In the genomic region with DNA sequence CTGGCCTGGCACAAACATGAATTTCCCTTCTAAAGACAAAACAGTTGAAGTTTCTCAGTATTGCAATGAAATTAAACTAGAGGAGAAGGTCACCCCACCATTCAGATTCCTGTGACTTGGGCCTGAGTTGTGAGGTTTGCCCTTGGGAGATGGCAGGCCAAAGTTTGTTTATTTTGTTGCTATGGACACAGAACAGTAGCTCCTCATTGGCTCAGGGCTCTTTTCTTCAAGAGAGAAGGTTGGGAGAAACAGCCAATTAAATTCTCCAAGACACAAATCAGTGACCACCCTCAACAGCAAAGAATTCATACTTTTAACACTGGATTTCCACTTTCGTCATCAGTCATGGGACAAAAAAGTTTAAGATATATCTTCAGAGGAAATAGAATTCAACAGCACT, we compare ENCODE assay signal across 9 cellular contexts. TPM values are rescaled to one million over a fixed set of nuclear protein-coding genes. Genes with fewer than 3 reads are reported as not detected.
DNase-seq lines count a peak whose midpoint lies in the region; ATAC-seq, FAIRE-seq and TF ChIP-seq lines count a peak whose summit lies in the region.
"Had no signal": no experiment of that assay in that cellular context is flagged by ENCODE, and none has a peak within 500 bp of the region (broad histone marks: within the 10 kb centered on the region; RNA-seq: fewer than 3 reads in every experiment).

Gene FLACC1 (minus strand): TSS at position 130 of the 400 bp plus-strand sequence. CDS start 5,941 bp downstream, outside the sequence.

- H3K9ac ChIP-seq in K562 (ENCODE audit: insufficient read depth in 1 of 2, low read depth in 2 of 2, low read length in 2 of 2) (no peak within 1 kb of the TSS), iPS-18a (ENCODE audit: low read length) (peak within 1 kb of the TSS; percentile 14)

- no peaks in the 10 kb centered on the region for H3K27me3 Mint-ChIP-seq in CD8-positive, alpha-beta memory T cell

- no peak within 1 kb of the TSS for H2AFZ ChIP-seq in K562 (ENCODE audit: low read depth, low read length)

- peak; percentile 69 for ATAC-seq in K562
- ATAC-seq in stimulated activated effector memory CD8-positive, alpha-beta T cell treated with anti-CD3 and anti-CD28 coated beads, Interleukin-12 subunit alpha, Interleukin-12 subunit beta, amount 100 ng/mL, for 72 hours, result no peak

- H3K79me2 ChIP-seq in K562 (ENCODE audit: control insufficient read depth, insufficient read depth, low read length), result no peaks in the 10 kb centered on the region

- POLR2A ChIA-PET in K562 (lab: Yijun Ruan, JAX), result interaction anchor here (0.7 to 1.8 kb wide), 2 partner anchors 13 to 125 kb away, joined by 3 to 5 read pairs; no protein-coding TSS in a partner anchor
- POLR2A ChIA-PET in CD8-positive, alpha-beta memory T cell (lab: Charles Lee), result no interaction called here

- no peak within 1 kb of the TSS for H3K4me2 ChIP-seq in K562 (ENCODE audit: insufficient read depth, low read length)

- TF ChIP-seq CTCF in K562 (IDR thresholded peaks at IDR 0.05 in 2 of 3, conservative IDR thresholded peaks at IDR 0.05 in 1 of 3; ENCODE audit: insufficient read depth in 2 of 3, low read depth in 1 of 3, low read length in 3 of 3) (no peak), testis (IDR thresholded peaks at IDR 0.05) (no peak)

- H3K27me3 ChIP-seq in K562 (ENCODE audit: control insufficient read depth in 2 of 2, insufficient read depth in 2 of 2, low read length in 2 of 2) (no peaks in the 10 kb centered on the region), iPS-18a (ENCODE audit: control insufficient read depth, insufficient read depth, low read length) (no peaks in the 10 kb centered on the region), testis (no peaks in the 10 kb centered on the region)
- H3K27me3 ChIP-seq in CD8-positive, alpha-beta memory T cell (ENCODE audit: insufficient read depth, low read length, poor library complexity, severe bottlenecking), result no peaks in the 10 kb centered on the region

- peaks cover 10 to 24% (median 12%) of the 10 kb centered on the region in 3 donors for H3K36me3 Mint-ChIP-seq in CD8-positive, alpha-beta memory T cell
- peaks cover 7% of the 10 kb centered on the region for H3K36me3 Mint-ChIP-seq in stimulated activated effector memory CD8-positive, alpha-beta T cell treated with anti-CD3 and anti-CD28 coated beads, Interleukin-12 subunit alpha, Interleukin-12 subunit beta, amount 100 ng/mL, for 72 hours

- no peak within 1 kb of the TSS for H3K4me3 Mint-ChIP-seq in CD8-positive, alpha-beta memory T cell
- H3K4me3 Mint-ChIP-seq in stimulated activated effector memory CD8-positive, alpha-beta T cell treated with anti-CD3 and anti-CD28 coated beads, Interleukin-12 subunit alpha, Interleukin-12 subunit beta, amount 100 ng/mL, for 72 hours, result no peak within 1 kb of the TSS

- CTCF ChIA-PET in K562 (lab: Yijun Ruan, JAX; ENCODE audit: low intra/inter-chr PET ratio), result no interaction called here
- CTCF ChIA-PET in CD8-positive, alpha-beta memory T cell (lab: Charles Lee), result interaction anchor here (1.4 to 2.4 kb wide), 2 partner anchors 59 to 125 kb away, joined by 3 to 10 read pairs; no protein-coding TSS in a partner anchor

- in situ Hi-C loops in K562 (cut with MboI), result loop anchor here (25.0 kb wide), 1 partner anchor 445 kb away; no protein-coding TSS in a partner anchor

- intact Hi-C loops in K562 (cut with micrococcal nuclease) (no loop called here), testis (cut with DNase I; ENCODE audit: low total_unique reads) (no loop called here)

- H3K9me3 ChIP-seq in K562 (replicated peaks; ENCODE audit: control insufficient read depth, insufficient read depth, low read depth, low read length) (no peaks in the 10 kb centered on the region), iPS-18a (ENCODE audit: control insufficient read depth, low read depth, low read length) (no peaks in the 10 kb centered on the region), testis (no peaks in the 10 kb centered on the region)
- H3K9me3 ChIP-seq in CD8-positive, alpha-beta memory T cell (ENCODE audit: low read length), result no peaks in the 10 kb centered on the region

- peak; percentile 68 for DNase-seq in DMS53 (lab: John Stamatoyannopoulos, UW)
- no peak for DNase-seq in DMS53 treated with DMSO at 0.1 percent for 48 hours (lab: John Stamatoyannopoulos, UW; ENCODE audit: unreplicated experiment)
- DNase-seq in K562 (ENCODE audit: extremely low read depth in 1 of 4, low spot score in 3 of 4), result peak in 3 of 4 experiments; percentile 14 to 33 (median 14)
- DNase-seq in testis, result no peak
- DNase-seq in CD8-positive, alpha-beta memory T cell, result no peak
- DNase-seq in stimulated activated effector memory CD8-positive, alpha-beta T cell treated with anti-CD3 and anti-CD28 coated beads, Interleukin-12 subunit alpha, Interleukin-12 subunit beta, amount 100 ng/mL, for 72 hours (ENCODE audit: low spot score in 2 of 2), result no peak
- no peak for DNase-seq in superior temporal gyrus (ENCODE audit: extremely low spot score)

- H3K4me1 ChIP-seq in K562 (replicated peaks in 1 of 2; ENCODE audit: control insufficient read depth in 2 of 2, insufficient read depth in 2 of 2, low read length in 2 of 2) (no peaks in the 10 kb centered on the region), iPS-18a (ENCODE audit: control insufficient read depth, low read depth, low read length) (no peaks in the 10 kb centered on the region), testis (no peaks in the 10 kb centered on the region)
- peaks cover 7% of the 10 kb centered on the region for H3K4me1 ChIP-seq in CD8-positive, alpha-beta memory T cell (ENCODE audit: insufficient read depth, low read length)

- no peak for TF ChIP-seq EP300 in K562 (IDR thresholded peaks at IDR 0.05; ENCODE audit: low read length)

- peak within 1 kb of the TSS in 1 of 8 donors; percentile 23 for H3K27ac Mint-ChIP-seq in CD8-positive, alpha-beta memory T cell
- H3K27ac Mint-ChIP-seq in stimulated activated effector memory CD8-positive, alpha-beta T cell treated with anti-CD3 and anti-CD28 coated beads, Interleukin-12 subunit alpha, Interleukin-12 subunit beta, amount 100 ng/mL, for 72 hours, result no peak within 1 kb of the TSS

- H3K36me3 ChIP-seq in K562 (ENCODE audit: control insufficient read depth, insufficient read depth, low read length) (no peaks in the 10 kb centered on the region), iPS-18a (ENCODE audit: control insufficient read depth, low read depth, low read length) (no peaks in the 10 kb centered on the region), testis (ENCODE audit: low read depth, missing control alignments) (no peaks in the 10 kb centered on the region)
- no peaks in the 10 kb centered on the region for H3K36me3 ChIP-seq in CD8-positive, alpha-beta memory T cell (ENCODE audit: insufficient read depth, low read length)

- H3K9me1 ChIP-seq in K562 (ENCODE audit: control insufficient read depth, insufficient read depth, low read length), result no peaks in the 10 kb centered on the region

- WGBS in K562 (ENCODE audit: insufficient coverage, low coverage, missing lambda C conversion rate), result 47% methylated on average over 1 of the region's 1 CpG
- WGBS in testis, 2 donors, result 66 to 71% methylated on average over 1 of the region's 1 CpG

- H3K27ac ChIP-seq in K562 (ENCODE audit: extremely low read depth, low read depth, low read length) (no peak within 1 kb of the TSS), iPS-18a (ENCODE audit: low read length) (peak within 1 kb of the TSS; percentile 69), testis (no peak within 1 kb of the TSS)
- no peak within 1 kb of the TSS for H3K27ac ChIP-seq in CD8-positive, alpha-beta memory T cell (ENCODE audit: low read depth, low read length)

- H3K9me3 Mint-ChIP-seq in CD8-positive, alpha-beta memory T cell, result no peaks in the 10 kb centered on the region
- no peaks in the 10 kb centered on the region for H3K9me3 Mint-ChIP-seq in stimulated activated effector memory CD8-positive, alpha-beta T cell treated with anti-CD3 and anti-CD28 coated beads, Interleukin-12 subunit alpha, Interleukin-12 subunit beta, amount 100 ng/mL, for 72 hours

- no peak for TF ChIP-seq RAD21 in K562 (CRISPR knock-in tag; conservative IDR thresholded peaks at IDR 0.05 in 1 of 2, IDR thresholded peaks at IDR 0.05 in 1 of 2)

- BruUV-seq in K562 (replicated peaks; lab: Mats Ljungman, UMichigan), result no TSS peak

- no peaks in the 10 kb centered on the region for H4K20me1 ChIP-seq in K562 (replicated peaks; ENCODE audit: control insufficient read depth, insufficient read depth, low read length)

- no peak for TF ChIP-seq POLR2A in K562 (conservative IDR thresholded peaks at IDR 0.05)
- TF ChIP-seq POLR2A in testis (IDR thresholded peaks at IDR 0.05), result no peak

- H3K4me1 Mint-ChIP-seq in CD8-positive, alpha-beta memory T cell, result peaks cover 10 to 24% (median 21%) of the 10 kb centered on the region in 3 donors
- peaks cover 10% of the 10 kb centered on the region for H3K4me1 Mint-ChIP-seq in stimulated activated effector memory CD8-positive, alpha-beta T cell treated with anti-CD3 and anti-CD28 coated beads, Interleukin-12 subunit alpha, Interleukin-12 subunit beta, amount 100 ng/mL, for 72 hours

- H3K4me3 ChIP-seq in K562 (no peak within 1 kb of the TSS), iPS-18a (ENCODE audit: low read length) (no peak within 1 kb of the TSS), testis (no peak within 1 kb of the TSS)
- H3K4me3 ChIP-seq in CD8-positive, alpha-beta memory T cell (ENCODE audit: low read length), result no peak within 1 kb of the TSS

- peak; percentile 26 for FAIRE-seq in K562 (lab: Jason Lieb, UNC)
- FAIRE-seq: A204.1 had no signal

RNA-seq across cellular contexts. Expression of gene FLACC1, which starts in this region (rescaled TPM):
- total RNA-seq in K562 (2011; cell fraction: chromatin; rRNA removed; ENCODE audit: low replicate concordance), result 0.19 and 2.0 TPM in 2 replicates
- total RNA-seq in K562 (2011; cell fraction: nucleolus; rRNA removed), result not detected in 2 replicates
- total RNA-seq in K562 (2011; cell fraction: nucleoplasm; rRNA removed), result not detected in 2 replicates
- 0.20 and 0.68 TPM in 2 replicates for total RNA-seq in K562 (2014; rRNA removed)
- 0.22 and 0.61 TPM in 2 replicates for total RNA-seq in K562 (2014; rRNA removed; fragmentation: Illumina TruSeq; extraction: Trizol)
- 0.07 and 0.53 TPM in 2 replicates for total RNA-seq in K562 (2015; rRNA removed; fragmentation: Illumina TruSeq; extraction: Trizol)
- 0.20 and 0.35 TPM in 2 replicates for total RNA-seq in K562 (2021)
- polyA plus RNA-seq in K562 (2011; rRNA removed), result 0.41 TPM in 1 of 2 replicates, not detected in the other
- not detected in 2 replicates for polyA plus RNA-seq in K562 (2011; cell fraction: cytosol; rRNA removed)
- polyA plus RNA-seq in K562 (2011; cell fraction: nucleus; rRNA removed), result 0.07 and 0.81 TPM in 2 replicates
- 0.08 and 0.47 TPM in 2 replicates for polyA plus RNA-seq in K562 (2012)
- 0.26 and 0.27 TPM in 2 replicates for polyA plus RNA-seq in K562 (2014; fragmentation: Illumina TruSeq; extraction: Trizol)
- under 1 TPM in 1 of 2 experiments, not detected in 1; 0.10 TPM for polyA plus RNA-seq in K562 (2014; fragmentation: Nextera tagmentation; extraction: Ambion mirVana)
- 0.09 and 0.20 TPM in 2 replicates for polyA plus RNA-seq in K562 (2014; rRNA removed)
- 0.48 TPM in 1 of 2 replicates, not detected in the other for polyA minus RNA-seq in K562 (2011; rRNA and poly(A)+ RNA removed)
- polyA minus RNA-seq in K562 (2011; cell fraction: cytosol; rRNA and poly(A)+ RNA removed), result not detected in 2 replicates
- polyA minus RNA-seq in K562 (2011; cell fraction: nucleus; rRNA and poly(A)+ RNA removed), result 0.27 and 0.44 TPM in 2 replicates
- 10 to 100 TPM; 10.5 to 21.5 TPM for total RNA-seq in testis
- polyA plus RNA-seq in testis (ENCODE audit: insufficient read depth, low read depth, low replicate concordance), result 20.4 TPM
- 1 to 10 TPM; 1.8 to 2.5 TPM for total RNA-seq in CD8-positive, alpha-beta memory T cell
- 0.97 TPM for polyA plus RNA-seq in CD8-positive, alpha-beta memory T cell

Comparison
In these comparisons a context has a peak if more than half of its experiments do, and no peak if none do; other contexts are left out.
1. RNA of gene FLACC1 (polyA plus RNA-seq): 20.4 TPM in testis (single experiment); 0.97 TPM in CD8-positive, alpha-beta memory T cell (single experiment) and 0.07 to 0.81 TPM in K562; every median in the first group is over 10 times any median in the second.
2. DNase-seq: peak in DMS53 (single experiment) and K562 (3 of 4); none in DMS53 treated with DMSO at 0.1 percent for 48 hours (single experiment), testis (single experiment), CD8-positive, alpha-beta memory T cell (0 of 5), stimulated activated effector memory CD8-positive, alpha-beta T cell treated with anti-CD3 and anti-CD28 coated beads, Interleukin-12 subunit alpha, Interleukin-12 subunit beta, amount 100 ng/mL, for 72 hours (0 of 2) and superior temporal gyrus (single experiment).